Comparison of ENCODE assay signal across 9 cellular contexts in the genomic region with DNA sequence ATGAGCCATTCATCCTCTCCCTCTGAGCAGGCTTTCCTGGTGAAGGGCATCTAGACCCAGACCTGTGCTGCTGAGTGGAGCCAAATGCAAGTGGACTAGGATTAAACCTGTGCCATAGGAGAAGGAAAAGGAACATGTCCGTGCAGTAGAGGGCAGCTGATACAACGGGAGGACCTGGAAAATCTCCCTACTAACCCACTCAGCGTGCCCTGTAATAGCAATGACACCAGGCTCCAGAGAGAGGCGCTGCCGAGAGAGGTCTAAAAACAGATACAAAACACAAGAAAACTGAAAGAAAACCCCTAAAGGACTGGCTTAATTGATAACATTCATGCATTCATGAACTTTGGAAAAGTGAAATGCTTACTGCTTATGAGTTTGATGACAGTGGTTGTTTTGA.
DNase-seq lines count a peak whose midpoint lies in the region; ATAC-seq and TF ChIP-seq lines count a peak whose summit lies in the region.
"Had no signal": no experiment of that assay in that cellular context is flagged by ENCODE, and none has a peak within 500 bp of the region (broad histone marks: within the 10 kb centered on the region; RNA-seq: fewer than 3 reads in every experiment).

No MANE protein-coding gene starts in this region.

- H3K27me3 ChIP-seq in Panc1 (ENCODE audit: control insufficient read depth, insufficient read depth, low read length) (no peaks in the 10 kb centered on the region), ovary (no peaks in the 10 kb centered on the region)

- no peaks in the 10 kb centered on the region for H3K9me3 Mint-ChIP-seq in neural crest cell
- H3K9me3 Mint-ChIP-seq in activated CD4-positive, alpha-beta memory T cell treated with anti-CD3 and anti-CD28 coated beads, Interleukin-2, amount 10 ng/mL, durations not matched to agents 7 days and 5 days: no peaks in the 10 kb centered on the region

- no peak for DNase-seq in AG09319 (ENCODE audit: extremely low read depth, low read depth)
- DNase-seq in Panc1 (ENCODE audit: low read depth, low spot score): no peak
- no peak for DNase-seq in epithelial cell of prostate (ENCODE audit: low read depth, low spot score)
- no peak for DNase-seq in neural crest cell (ENCODE audit: low read depth, low spot score)
- no peak for DNase-seq in left lobe of liver (ENCODE audit: low spot score)
- DNase-seq in ovary: no peak
- DNase-seq in activated CD4-positive, alpha-beta memory T cell treated with anti-CD3 and anti-CD28 coated beads, Interleukin-2, amount 10 ng/mL, durations not matched to agents 7 days and 5 days: no peak
- DNase-seq: MV-4-11 had no signal

- H3K27ac ChIP-seq in Panc1 (ENCODE audit: low read length) (no peak overlapping the region), epithelial cell of prostate (peak overlapping the region; percentile 80), ovary (no peak overlapping the region)

- H3K4me3 Mint-ChIP-seq in neural crest cell: no peak overlapping the region
- no peak overlapping the region for H3K4me3 Mint-ChIP-seq in activated CD4-positive, alpha-beta memory T cell treated with anti-CD3 and anti-CD28 coated beads, Interleukin-2, amount 10 ng/mL, durations not matched to agents 7 days and 5 days

- in situ Hi-C loops in Panc1 (cut with HindIII; ENCODE audit: low pct_unique_long_range_greater_than_20kb, low sequenced_read_pairs): no loop called here

- no peaks in the 10 kb centered on the region for H3K27me3 Mint-ChIP-seq in neural crest cell (ENCODE audit: low read depth)
- H3K27me3 Mint-ChIP-seq in activated CD4-positive, alpha-beta memory T cell treated with anti-CD3 and anti-CD28 coated beads, Interleukin-2, amount 10 ng/mL, durations not matched to agents 7 days and 5 days: no peaks in the 10 kb centered on the region

- H3K36me3 ChIP-seq in Panc1 (ENCODE audit: control insufficient read depth, insufficient read depth, low read length) (no peaks in the 10 kb centered on the region), ovary (no peaks in the 10 kb centered on the region)

- BruUV-seq in Panc1 (replicated peaks; lab: Mats Ljungman, UMichigan): no TSS peak

- POLR2A ChIA-PET in Panc1 (lab: Charles Lee): no interaction called here
- POLR2A ChIA-PET in activated CD4-positive, alpha-beta memory T cell treated with anti-CD3 and anti-CD28 coated beads, Interleukin-2, amount 10 ng/mL, durations not matched to agents 7 days and 5 days (lab: Charles Lee): interaction anchor here (0.9 to 1.8 kb wide), 3 partner anchors 9 to 112 kb away, joined by 3 to 6 read pairs (median 3); no protein-coding TSS in a partner anchor

- ATAC-seq in Panc1 (no peak), HG03354 (IDR thresholded peaks at IDR 0.05; ENCODE audit: poor library complexity, severe bottlenecking, unreplicated experiment) (no peak), left lobe of liver (no peak)

- no peaks in the 10 kb centered on the region for H3K9me3 ChIP-seq in Panc1 (ENCODE audit: control insufficient read depth, insufficient read depth, low read depth, low read length)
- no peaks in the 10 kb centered on the region for H3K9me3 ChIP-seq in ovary

- H3K4me1 ChIP-seq in Panc1 (ENCODE audit: control insufficient read depth, insufficient read depth, low read length) (peaks cover 36% of the 10 kb centered on the region), ovary (ENCODE audit: insufficient read depth) (peaks cover 17% of the 10 kb centered on the region)

- H3K36me3 Mint-ChIP-seq in neural crest cell (ENCODE audit: low read depth): peaks cover 5% of the 10 kb centered on the region
- H3K36me3 Mint-ChIP-seq in activated CD4-positive, alpha-beta memory T cell treated with anti-CD3 and anti-CD28 coated beads, Interleukin-2, amount 10 ng/mL, durations not matched to agents 7 days and 5 days (ENCODE audit: low read depth): peaks cover 21% of the 10 kb centered on the region

- H3K4me3 ChIP-seq in Panc1 (ENCODE audit: low read depth in 2 of 2, low read length in 2 of 2) (no peak overlapping the region), ovary (no peak overlapping the region)

- no peak for TF ChIP-seq POLR2A in ovary (IDR thresholded peaks at IDR 0.05)

- H3K27ac Mint-ChIP-seq in neural crest cell (ENCODE audit: unreplicated experiment): no peak overlapping the region
- no peak overlapping the region for H3K27ac Mint-ChIP-seq in activated CD4-positive, alpha-beta memory T cell treated with anti-CD3 and anti-CD28 coated beads, Interleukin-2, amount 10 ng/mL, durations not matched to agents 7 days and 5 days

- 75 to 85% (median 82%) methylated on average over 5 of the region's 5 CpGs for WGBS in ovary, 3 donors

- CTCF ChIA-PET in Panc1 (lab: Charles Lee): interaction anchor here (0.6 to 4.8 kb wide), 3 partner anchors 44 to 113 kb away, joined by 3 to 79 read pairs (median 7); a partner anchor contains a TSS
- CTCF ChIA-PET in activated CD4-positive, alpha-beta memory T cell treated with anti-CD3 and anti-CD28 coated beads, Interleukin-2, amount 10 ng/mL, durations not matched to agents 7 days and 5 days (lab: Charles Lee): interaction anchor here (1.5 to 28.6 kb wide), 7 partner anchors 15 to 123 kb away, joined by 3 to 951 read pairs (median 35); a partner anchor contains a TSS

- peak; percentile 2 for TF ChIP-seq CTCF in AG09319 (IDR thresholded peaks at IDR 0.05; ENCODE audit: low read depth, low read length)
- peak; percentile 42 for TF ChIP-seq CTCF in Panc1 (IDR thresholded peaks at IDR 0.05)
- peak; percentile 19 for TF ChIP-seq CTCF in neural crest cell (conservative IDR thresholded peaks at IDR 0.05)
- TF ChIP-seq CTCF in ovary (IDR thresholded peaks at IDR 0.05): no peak

- peaks cover 25% of the 10 kb centered on the region for H3K4me1 Mint-ChIP-seq in neural crest cell
- peaks cover 33% of the 10 kb centered on the region for H3K4me1 Mint-ChIP-seq in activated CD4-positive, alpha-beta memory T cell treated with anti-CD3 and anti-CD28 coated beads, Interleukin-2, amount 10 ng/mL, durations not matched to agents 7 days and 5 days

- intact Hi-C loops in Panc1 (cut with micrococcal nuclease; ENCODE audit: unreplicated experiment) (no loop called here), ovary (cut with DNase I) (loop anchor here in 3 of 4 donors (5.0 kb wide), 2 partner anchors 105 to 110 kb away; a partner anchor contains a TSS)

- no peak for TF ChIP-seq EP300 in ovary (IDR thresholded peaks at IDR 0.05)

Comparison
In these comparisons a context has a peak if more than half of its experiments do, and no peak if none do; other contexts are left out.
1. CTCF ChIP-seq: peak in AG09319 (single experiment), Panc1 (single experiment) and neural crest cell (single experiment); none in ovary (0 of 3).